ENCODE assay signal across 9 cellular contexts in genomic region chr6:82144852-82145332, GRCh38.
DNase-seq lines count a peak whose midpoint lies in the region; ATAC-seq and TF ChIP-seq lines count a peak whose summit lies in the region.
"Had no signal": no experiment of that assay in that cellular context is flagged by ENCODE, and none has a peak within 500 bp of the region (broad histone marks: within the 10 kb centered on the region; RNA-seq: fewer than 3 reads in every experiment).

No MANE protein-coding gene starts in this region.

- ATAC-seq in esophagus mucosa (peak; percentile 80), HG03469 (IDR thresholded peaks at IDR 0.05; ENCODE audit: unreplicated experiment) (no peak), HG02852 (IDR thresholded peaks at IDR 0.05; ENCODE audit: unreplicated experiment) (no peak)

- H3K4me1 Mint-ChIP-seq in neural crest cell: peaks cover 21% of the 10 kb centered on the region

- peaks cover 9% of the 10 kb centered on the region for H3K9me3 Mint-ChIP-seq in neural crest cell

- DNase-seq in COLO829 (ENCODE audit: low spot score) (peak; percentile 77), NCI-H774 (lab: John Stamatoyannopoulos, UW) (peak; percentile 29), neural crest cell (ENCODE audit: low read depth, low spot score) (no peak), NCI-H1417 (lab: John Stamatoyannopoulos, UW) (no peak), NCI-H748 treated with DMSO at 0.1 percent for 48 hours (lab: John Stamatoyannopoulos, UW) (no peak)
- DNase-seq: KBM-7 had no signal

- peaks cover 2% of the 10 kb centered on the region for H3K36me3 Mint-ChIP-seq in neural crest cell (ENCODE audit: low read depth)

- no peak overlapping the region for H3K4me3 Mint-ChIP-seq in neural crest cell

- H3K27ac Mint-ChIP-seq in neural crest cell (ENCODE audit: unreplicated experiment): peak overlapping the region; percentile 40

- H3K27me3 Mint-ChIP-seq in neural crest cell (ENCODE audit: low read depth): no peaks in the 10 kb centered on the region

- TF ChIP-seq CTCF in neural crest cell (conservative IDR thresholded peaks at IDR 0.05): no peak

Comparison
In these comparisons a context has a peak if more than half of its experiments do, and no peak if none do; other contexts are left out.
1. DNase-seq: peak in COLO829 (single experiment) and NCI-H774 (single experiment); none in neural crest cell (single experiment), NCI-H1417 (0 of 3) and NCI-H748 treated with DMSO at 0.1 percent for 48 hours (single experiment).